15 cellular contexts compared by ENCODE assay signal in genomic region chr3:11607816-11608215, GRCh38. TPM values are rescaled to one million over a fixed set of nuclear protein-coding genes. Genes with fewer than 3 reads are reported as not detected.
DNase-seq lines count a peak whose midpoint lies in the region; ATAC-seq and TF ChIP-seq lines count a peak whose summit lies in the region.
"Had no signal": no experiment of that assay in that cellular context is flagged by ENCODE, and none has a peak within 500 bp of the region (broad histone marks: within the 10 kb centered on the region; RNA-seq: fewer than 3 reads in every experiment).

No MANE protein-coding gene starts in this region.

- ATAC-seq in left lung = no peak
- ATAC-seq in naive thymus-derived CD8-positive, alpha-beta T cell = no peak
- ATAC-seq in activated CD8-positive, alpha-beta memory T cell treated with anti-CD3 and anti-CD28 coated beads, Interleukin-2, amount 10 ng/mL, durations not matched to agents 7 days and 5 days = no peak
- ATAC-seq: naive thymus-derived CD4-positive, alpha-beta T cell had no signal

- intact Hi-C loops in adrenal gland (cut with DNase I) (no loop called here), left lung (cut with DNase I) (no loop called here)

- no peaks in the 10 kb centered on the region for H3K27me3 Mint-ChIP-seq in CD8-positive, alpha-beta memory T cell
- H3K27me3 Mint-ChIP-seq in naive thymus-derived CD8-positive, alpha-beta T cell = no peaks in the 10 kb centered on the region
- H3K27me3 Mint-ChIP-seq in activated CD8-positive, alpha-beta memory T cell treated with anti-CD3 and anti-CD28 coated beads, Interleukin-2, amount 10 ng/mL, durations not matched to agents 7 days and 5 days = no peaks in the 10 kb centered on the region
- H3K27me3 Mint-ChIP-seq: B cell; naive thymus-derived CD4-positive, alpha-beta T cell had no signal

- CTCF ChIA-PET in CD8-positive, alpha-beta memory T cell (lab: Charles Lee) = no interaction called here
- CTCF ChIA-PET in activated CD8-positive, alpha-beta memory T cell treated with anti-CD3 and anti-CD28 coated beads, Interleukin-2, amount 10 ng/mL, durations not matched to agents 7 days and 5 days (lab: Charles Lee) = no interaction called here

- peaks cover 66 to 83% (median 71%) of the 10 kb centered on the region in 3 donors for H3K4me1 Mint-ChIP-seq in CD8-positive, alpha-beta memory T cell
- H3K4me1 Mint-ChIP-seq in naive thymus-derived CD8-positive, alpha-beta T cell = peaks cover 34 to 81% (median 78%) of the 10 kb centered on the region in 4 donors
- peaks cover 31% of the 10 kb centered on the region for H3K4me1 Mint-ChIP-seq in activated CD8-positive, alpha-beta memory T cell treated with anti-CD3 and anti-CD28 coated beads, Interleukin-2, amount 10 ng/mL, durations not matched to agents 7 days and 5 days

- TF ChIP-seq CTCF in adrenal gland (IDR thresholded peaks at IDR 0.05) = no peak
- no peak for TF ChIP-seq CTCF in left lung (IDR thresholded peaks at IDR 0.05)

- peak overlapping the region in 3 of 8 donors; percentile 63 to 70 (median 66) for H3K27ac Mint-ChIP-seq in CD8-positive, alpha-beta memory T cell
- H3K27ac Mint-ChIP-seq in naive thymus-derived CD8-positive, alpha-beta T cell = peak overlapping the region in 3 of 10 donors; percentile 5 to 59 (median 47)
- H3K27ac Mint-ChIP-seq in activated CD8-positive, alpha-beta memory T cell treated with anti-CD3 and anti-CD28 coated beads, Interleukin-2, amount 10 ng/mL, durations not matched to agents 7 days and 5 days = no peak overlapping the region
- H3K27ac Mint-ChIP-seq: T-helper 1 cell treated with Interleukin-12 subunit alpha and Interleukin-12 subunit beta and Interleukin-4 antibody, amounts not matched to agents 30 μg/mL and 1 μg/mL, for 36 hours had no signal

- H3K27ac ChIP-seq in CD8-positive, alpha-beta memory T cell (ENCODE audit: low read depth, low read length) = peak overlapping the region; percentile 38
- peak overlapping the region in 3 of 5 donors; percentile 18 to 34 (median 18) for H3K27ac ChIP-seq in adrenal gland
- H3K27ac ChIP-seq in left lung = peak overlapping the region; percentile 28 to 33

- TF ChIP-seq POLR2A in adrenal gland (IDR thresholded peaks at IDR 0.05) = no peak

- 28 to 34% (median 29%) methylated on average over 3 of the region's 3 CpGs for WGBS in adrenal gland, 4 donors

- H3K9me3 Mint-ChIP-seq in CD8-positive, alpha-beta memory T cell = no peaks in the 10 kb centered on the region
- no peaks in the 10 kb centered on the region for H3K9me3 Mint-ChIP-seq in naive thymus-derived CD8-positive, alpha-beta T cell
- H3K9me3 Mint-ChIP-seq in activated CD8-positive, alpha-beta memory T cell treated with anti-CD3 and anti-CD28 coated beads, Interleukin-2, amount 10 ng/mL, durations not matched to agents 7 days and 5 days (ENCODE audit: low read depth) = no peaks in the 10 kb centered on the region
- H3K9me3 Mint-ChIP-seq: immature natural killer cell; naive thymus-derived CD4-positive, alpha-beta T cell; T-helper 1 cell treated with Interleukin-12 subunit alpha and Interleukin-12 subunit beta and Interleukin-4 antibody, amounts not matched to agents 30 μg/mL and 1 μg/mL, for 36 hours had no signal

- H3K9me3 ChIP-seq in CD8-positive, alpha-beta memory T cell (ENCODE audit: low read length) = no peaks in the 10 kb centered on the region
- H3K9me3 ChIP-seq in adrenal gland (replicated peaks in 1 of 3) = no peaks in the 10 kb centered on the region
- H3K9me3 ChIP-seq in left lung = no peaks in the 10 kb centered on the region
- H3K9me3 ChIP-seq: spleen had no signal

- H3K4me1 ChIP-seq in CD8-positive, alpha-beta memory T cell (ENCODE audit: insufficient read depth, low read length) = peaks cover 12% of the 10 kb centered on the region
- H3K4me1 ChIP-seq in adrenal gland (replicated peaks in 1 of 2) (peaks cover 30 to 62% of the 10 kb centered on the region in 2 donors), left lung (peaks cover 8 to 31% of the 10 kb centered on the region in 2 donors)

- POLR2A ChIA-PET in CD8-positive, alpha-beta memory T cell (lab: Charles Lee) = no interaction called here
- POLR2A ChIA-PET in naive thymus-derived CD8-positive, alpha-beta T cell (lab: Charles Lee) = no interaction called here

- no peak overlapping the region for H3K4me3 ChIP-seq in CD8-positive, alpha-beta memory T cell (ENCODE audit: low read length)
- no peak overlapping the region for H3K4me3 ChIP-seq in adrenal gland
- H3K4me3 ChIP-seq in left lung = no peak overlapping the region
- H3K4me3 ChIP-seq: spleen had no signal

- peaks cover 0 to 19% (median 6%) of the 10 kb centered on the region in 3 donors for H3K36me3 Mint-ChIP-seq in CD8-positive, alpha-beta memory T cell
- peaks cover 0 to 18% (median 0%) of the 10 kb centered on the region in 3 donors for H3K36me3 Mint-ChIP-seq in naive thymus-derived CD8-positive, alpha-beta T cell
- H3K36me3 Mint-ChIP-seq in activated CD8-positive, alpha-beta memory T cell treated with anti-CD3 and anti-CD28 coated beads, Interleukin-2, amount 10 ng/mL, durations not matched to agents 7 days and 5 days = peaks cover 18% of the 10 kb centered on the region
- H3K36me3 Mint-ChIP-seq: immature natural killer cell had no signal

- no peak overlapping the region for H3K4me3 Mint-ChIP-seq in CD8-positive, alpha-beta memory T cell
- no peak overlapping the region for H3K4me3 Mint-ChIP-seq in naive thymus-derived CD8-positive, alpha-beta T cell
- H3K4me3 Mint-ChIP-seq in activated CD8-positive, alpha-beta memory T cell treated with anti-CD3 and anti-CD28 coated beads, Interleukin-2, amount 10 ng/mL, durations not matched to agents 7 days and 5 days = no peak overlapping the region
- H3K4me3 Mint-ChIP-seq: B cell; immature natural killer cell; naive thymus-derived CD4-positive, alpha-beta T cell; T-helper 1 cell treated with Interleukin-12 subunit alpha and Interleukin-12 subunit beta and Interleukin-4 antibody, amounts not matched to agents 30 μg/mL and 1 μg/mL, for 36 hours had no signal

- no peak for DNase-seq in CD8-positive, alpha-beta memory T cell
- DNase-seq in MV-4-11 (lab: John Stamatoyannopoulos, UW) (peak; percentile 77), adrenal gland (no peak), left lung (no peak), kidney tubule cell (ENCODE audit: low spot score) (no peak), activated gamma-delta T cell (lab: John Stamatoyannopoulos, UW) (no peak)
- no peak for DNase-seq in naive thymus-derived CD8-positive, alpha-beta T cell
- no peak for DNase-seq in activated CD8-positive, alpha-beta memory T cell treated with anti-CD3 and anti-CD28 coated beads, Interleukin-2, amount 10 ng/mL, durations not matched to agents 7 days and 5 days
- DNase-seq: aorta; immature natural killer cell; naive thymus-derived CD4-positive, alpha-beta T cell; NCI-H1417 treated with DMSO at 0.1 percent for 48 hours; spleen had no signal

- no peaks in the 10 kb centered on the region for H3K36me3 ChIP-seq in CD8-positive, alpha-beta memory T cell (ENCODE audit: insufficient read depth, low read length)
- no peaks in the 10 kb centered on the region for H3K36me3 ChIP-seq in adrenal gland (replicated peaks in 1 of 2)
- no peaks in the 10 kb centered on the region for H3K36me3 ChIP-seq in left lung

- H3K27me3 ChIP-seq in CD8-positive, alpha-beta memory T cell (ENCODE audit: insufficient read depth, low read length, poor library complexity, severe bottlenecking) = no peaks in the 10 kb centered on the region
- H3K27me3 ChIP-seq in adrenal gland = no peaks in the 10 kb centered on the region
- H3K27me3 ChIP-seq in left lung = no peaks in the 10 kb centered on the region
- H3K27me3 ChIP-seq: spleen had no signal

RNA-seq across cellular contexts. Expression of gene VGLL4, which starts 35.9 kb away (rescaled TPM):
- 10 to 100 TPM; 37.7 to 40.5 TPM for total RNA-seq in CD8-positive, alpha-beta memory T cell
- polyA plus RNA-seq in CD8-positive, alpha-beta memory T cell = 29.9 TPM
- total RNA-seq in adrenal gland = 100 to 1,000 TPM in 5 of 8 donors, 10 to 100 TPM in 3; 38.3 to 153 (median 108) TPM
- 10 to 100 TPM; 46.2 to 78.1 (median 50.1) TPM for polyA plus RNA-seq in adrenal gland
- 10 to 100 TPM; 40.2 to 54.5 TPM for total RNA-seq in left lung
- total RNA-seq in naive thymus-derived CD8-positive, alpha-beta T cell = 10 to 100 TPM; 28.9 to 31.3 TPM
- polyA plus RNA-seq in naive thymus-derived CD8-positive, alpha-beta T cell = 10 to 100 TPM; 19.3 to 25.7 (median 20.5) TPM
- 10 to 100 TPM; 45.3 to 53.2 TPM for total RNA-seq in activated CD8-positive, alpha-beta memory T cell treated with anti-CD3 and anti-CD28 coated beads, Interleukin-2, amount 10 ng/mL, durations not matched to agents 7 days and 5 days
